16 cellular contexts compared by ENCODE assay signal in the genomic region with DNA sequence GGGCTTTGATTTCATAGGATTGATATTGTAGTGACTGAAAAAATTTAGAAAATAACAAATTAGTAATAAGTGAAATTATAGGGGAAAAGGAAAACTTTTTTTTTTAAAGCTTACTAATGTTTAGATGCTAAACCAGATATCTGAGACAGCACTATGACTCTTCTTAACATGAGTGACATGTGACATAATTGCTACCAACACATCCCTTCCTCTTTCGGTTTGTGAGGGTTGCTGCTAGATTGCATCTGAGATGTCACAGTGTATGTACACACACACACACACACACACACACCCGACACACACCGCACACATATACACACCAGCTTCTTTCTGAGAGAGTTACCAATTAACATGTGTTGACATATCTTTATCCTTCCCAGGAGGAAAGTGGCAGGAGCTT.
"Had no signal": no experiment of that assay in that cellular context is flagged by ENCODE, and none has a peak within 500 bp of the region (broad histone marks: within the 10 kb centered on the region; RNA-seq: fewer than 3 reads in every experiment).

No MANE protein-coding gene starts in this region.

- DNase-seq: activated CD4-positive, alpha-beta T cell treated with anti-CD3 and anti-CD28 coated beads for 36 hours; activated CD4-positive, alpha-beta T cell treated with anti-CD3 and anti-CD28 coated beads, Interleukin-2, amount 50 U/mL, for 48 hours; activated gamma-delta T cell; adrenal gland; foreskin keratinocyte; mesenchymal stem cell; naive thymus-derived CD4-positive, alpha-beta T cell; ovary; right lobe of liver; small intestine; stimulated activated CD4-positive, alpha-beta T cell treated with anti-CD3 and anti-CD28 coated beads, Interleukin-4, amount 100 ng/mL, for 1 hour had no signal

- H3K36me3 ChIP-seq: adrenal gland, breast epithelium, neural progenitor cell, ovary, right lobe of liver, thoracic aorta had no signal

- ATAC-seq: activated CD4-positive, alpha-beta T cell treated with anti-CD3 and anti-CD28 coated beads for 36 hours; foreskin keratinocyte; naive thymus-derived CD4-positive, alpha-beta T cell; right lobe of liver had no signal

- H3K4me3 ChIP-seq: adrenal gland, breast epithelium, coronary artery, hepatocyte, neural progenitor cell, ovary, right lobe of liver, thoracic aorta had no signal

- H3K27me3 ChIP-seq: breast epithelium, hepatocyte, neural progenitor cell, ovary, right lobe of liver had no signal
